8 cellular contexts compared by ENCODE assay signal in genomic region chr10:34815174-34816066, GRCh38. TPM values are rescaled to one million over a fixed set of nuclear protein-coding genes. Genes with fewer than 3 reads are reported as not detected.
DNase-seq lines count a peak whose midpoint lies in the region; ATAC-seq and TF ChIP-seq lines count a peak whose summit lies in the region.

Gene PARD3, minus strand, starts transcription at chr10:34815296. Its CDS starts 301 bp downstream, at chr10:34814995.

- H4K12ac ChIP-seq in trophoblast cell (ENCODE audit: low read depth, low read length) = peak within 1 kb of the TSS; percentile 81

- H4K8ac ChIP-seq in trophoblast cell (ENCODE audit: low read depth, low read length) = peak within 1 kb of the TSS; percentile 86

- H3K4me1 ChIP-seq in heart left ventricle (peaks cover 0 to 56% (median 24%) of the 10 kb centered on the region in 12 donors), trophoblast cell (ENCODE audit: control insufficient read depth in 1 of 2, insufficient read depth in 2 of 2, low read length in 2 of 2) (peaks cover 0 to 6% of the 10 kb centered on the region in 2 experiments)

- peak within 1 kb of the TSS; percentile 23 for H2BK12ac ChIP-seq in trophoblast cell (ENCODE audit: low read length)

- peak within 1 kb of the TSS; percentile 91 for H3K18ac ChIP-seq in trophoblast cell (ENCODE audit: low read length)

- H2AFZ ChIP-seq in trophoblast cell (ENCODE audit: insufficient read depth, low read length, poor library complexity) = peak within 1 kb of the TSS; percentile 90

- no peaks in the 10 kb centered on the region for H3K9me3 ChIP-seq in heart left ventricle
- H3K9me3 ChIP-seq in trophoblast cell (ENCODE audit: insufficient read depth, low read depth, low read length) = no peaks in the 10 kb centered on the region

- H4K91ac ChIP-seq in trophoblast cell (ENCODE audit: low read depth, low read length) = peak within 1 kb of the TSS; percentile 96

- H3K9ac ChIP-seq in trophoblast cell (ENCODE audit: low read length) = peak within 1 kb of the TSS; percentile 88

- H3K27me3 ChIP-seq in heart left ventricle (peaks cover 0 to 37% (median 0%) of the 10 kb centered on the region in 9 donors), trophoblast cell (ENCODE audit: insufficient read depth, low read length) (no peaks in the 10 kb centered on the region)

- H3K23ac ChIP-seq in trophoblast cell (ENCODE audit: low read length) = no peak within 1 kb of the TSS

- peak within 1 kb of the TSS; percentile 96 for H3K4me2 ChIP-seq in trophoblast cell (ENCODE audit: low read length)

- no peak for TF ChIP-seq CTCF in heart left ventricle (IDR thresholded peaks at IDR 0.05)

- TF ChIP-seq POLR2A in heart left ventricle (IDR thresholded peaks at IDR 0.05) = no peak

- ATAC-seq in GM21737 (IDR thresholded peaks at IDR 0.05; ENCODE audit: unreplicated experiment) (peak; percentile 51), heart left ventricle (peak; percentile 43 to 85 (median 81)), HG02610 (IDR thresholded peaks at IDR 0.05; ENCODE audit: unreplicated experiment) (no peak), HG03439 (IDR thresholded peaks at IDR 0.05; ENCODE audit: unreplicated experiment) (no peak)

- intact Hi-C loops in heart left ventricle (cut with DNase I) = loop anchor here in 8 of 10 donors (5.0 to 10.0 kb wide), 6 partner anchors 81 to 153 kb away; no protein-coding TSS in a partner anchor

- H2BK120ac ChIP-seq in trophoblast cell (ENCODE audit: insufficient read depth, low read length, poor library complexity) = peak within 1 kb of the TSS; percentile 93

- H3K79me2 ChIP-seq in trophoblast cell (ENCODE audit: control insufficient read depth, insufficient read depth, low read length, poor library complexity) = peaks cover 13% of the 10 kb centered on the region

- H3K14ac ChIP-seq in trophoblast cell (ENCODE audit: low read length) = peak within 1 kb of the TSS; percentile 94

- H3K36me3 ChIP-seq in heart left ventricle = no peaks in the 10 kb centered on the region
- no peaks in the 10 kb centered on the region for H3K36me3 ChIP-seq in trophoblast cell (ENCODE audit: control insufficient read depth in 1 of 2, insufficient read depth in 2 of 2, low read length in 2 of 2)

- WGBS in adipose tissue, 3 donors = 0% methylated on average over 42 to 73 of the region's 84 CpGs
- WGBS in heart left ventricle, 4 donors = 0 to 3% (median 1%) methylated on average over 7 to 83 of the region's 84 CpGs
- no CpG with 5 or more reads among the region's 84 CpGs for WGBS in trophoblast cell (ENCODE audit: extremely low coverage, insufficient coverage, insufficient read length)

- peak within 1 kb of the TSS; percentile 91 for H2BK5ac ChIP-seq in trophoblast cell (ENCODE audit: low read depth, low read length, poor library complexity)

- H3K4ac ChIP-seq in trophoblast cell (ENCODE audit: low read depth, low read length) = peak within 1 kb of the TSS; percentile 35

- peaks cover 11% of the 10 kb centered on the region for H3K79me1 ChIP-seq in trophoblast cell (ENCODE audit: low read length)

- peak within 1 kb of the TSS; percentile 77 for H3K27ac ChIP-seq in adipose tissue (ENCODE audit: low read depth, low read length)
- H3K27ac ChIP-seq in heart left ventricle = peak within 1 kb of the TSS; percentile 78 to 96 (median 82)
- H3K27ac ChIP-seq in trophoblast cell (ENCODE audit: low read depth, low read length) = peak within 1 kb of the TSS; percentile 86

- DNase-seq in ELF-1 (ENCODE audit: low read depth, low spot score) (peak; percentile 82), NCI-H1694 treated with DMSO at 0.1 percent for 48 hours (lab: John Stamatoyannopoulos, UW) (peak; percentile 53), heart left ventricle (peak; percentile 71 to 83 (median 73)), trophoblast cell (peak; percentile 76 to 86)

- H3K4me3 ChIP-seq in heart left ventricle (peak within 1 kb of the TSS; percentile 67 to 98 (median 84)), trophoblast cell (ENCODE audit: low read depth, low read length) (peak within 1 kb of the TSS; percentile 96)

- H2AK5ac ChIP-seq in trophoblast cell (ENCODE audit: low read length) = peak within 1 kb of the TSS; percentile 9

RNA-seq across cellular contexts. Expression of gene PARD3, which starts in this region (rescaled TPM):
- polyA plus RNA-seq in adipose tissue = 10 to 100 TPM; 11.2 to 20.6 (median 17.2) TPM
- 10 to 100 TPM; 27.9 to 69.7 (median 33.1) TPM for total RNA-seq in heart left ventricle
- 10 to 100 TPM; 24.8 to 38.4 TPM for polyA plus RNA-seq in heart left ventricle
- polyA plus RNA-seq in trophoblast cell (2013) = 35.9 and 38.6 TPM in 2 replicates

Comparison
In these comparisons a context has a peak if more than half of its experiments do, and no peak if none do; other contexts are left out.
1. ATAC-seq: peak in GM21737 (single experiment) and heart left ventricle (4 of 4); none in HG02610 (single experiment) and HG03439 (single experiment).
2. Peak in every context shown above with its lines, with median percentiles within 50 percentile points of each other: DNase-seq and H3K27ac ChIP-seq.